ENCODE assay signal across 9 cellular contexts in genomic region chr17:37476431-37477130, GRCh38. TPM values are rescaled to one million over a fixed set of nuclear protein-coding genes. Genes with fewer than 3 reads are reported as not detected.
DNase-seq lines count a peak whose midpoint lies in the region; ATAC-seq and TF ChIP-seq lines count a peak whose summit lies in the region.
"Had no signal": no experiment of that assay in that cellular context is flagged by ENCODE, and none has a peak within 500 bp of the region (broad histone marks: within the 10 kb centered on the region; RNA-seq: fewer than 3 reads in every experiment).

No MANE protein-coding gene starts in this region.

- H3K27me3 ChIP-seq in GM23338 (ENCODE audit: insufficient read depth) (no peaks in the 10 kb centered on the region), SJSA1 (replicated peaks) (no peaks in the 10 kb centered on the region)

- TF ChIP-seq CTCF in GM23338 (conservative IDR thresholded peaks at IDR 0.05; ENCODE audit: low read depth in 2 of 2), result no peak
- TF ChIP-seq CTCF in fibroblast of villous mesenchyme (IDR thresholded peaks at IDR 0.05; ENCODE audit: insufficient read depth, low read depth, low read length), result no peak

- H3K4me3 Mint-ChIP-seq in GM23338, result no peak overlapping the region
- no peak overlapping the region for H3K4me3 Mint-ChIP-seq in immature natural killer cell
- H3K4me3 Mint-ChIP-seq in activated naive CD4-positive, alpha-beta T cell treated with anti-CD3 and anti-CD28 coated beads for 36 hours, result no peak overlapping the region
- H3K4me3 Mint-ChIP-seq: naive thymus-derived CD8-positive, alpha-beta T cell had no signal

- no peaks in the 10 kb centered on the region; the same call in 1 of the 2 replicates for H4K20me1 ChIP-seq in GM23338 (replicated peaks; ENCODE audit: insufficient read depth)

- no peak overlapping the region for H3K4me2 ChIP-seq in GM23338

- H3F3A ChIP-seq in GM23338 (replicated peaks; ENCODE audit: low read depth), result no peaks in the 10 kb centered on the region

- H3K27me3 Mint-ChIP-seq in GM23338 (ENCODE audit: insufficient read depth, low read depth, poor library complexity), result no peaks in the 10 kb centered on the region
- H3K27me3 Mint-ChIP-seq in immature natural killer cell (ENCODE audit: low read depth in 3 of 3), result no peaks in the 10 kb centered on the region
- H3K27me3 Mint-ChIP-seq in activated naive CD4-positive, alpha-beta T cell treated with anti-CD3 and anti-CD28 coated beads for 36 hours (ENCODE audit: low read depth), result no peaks in the 10 kb centered on the region
- H3K27me3 Mint-ChIP-seq: naive thymus-derived CD8-positive, alpha-beta T cell had no signal

- H3K36me3 ChIP-seq in GM23338 (ENCODE audit: insufficient read depth) (peaks cover 32% of the 10 kb centered on the region), SJSA1 (peaks cover 65% of the 10 kb centered on the region)

- H3K9me2 ChIP-seq in GM23338 (ENCODE audit: insufficient read depth), result no peaks in the 10 kb centered on the region

- peaks cover 9% of the 10 kb centered on the region; the same call in 2 of the 3 replicates for H3K4me1 Mint-ChIP-seq in GM23338
- no peaks in the 10 kb centered on the region for H3K4me1 Mint-ChIP-seq in immature natural killer cell
- H3K4me1 Mint-ChIP-seq in activated naive CD4-positive, alpha-beta T cell treated with anti-CD3 and anti-CD28 coated beads for 36 hours (ENCODE audit: low read depth), result no peaks in the 10 kb centered on the region
- H3K4me1 Mint-ChIP-seq: naive thymus-derived CD8-positive, alpha-beta T cell had no signal

- 0 out of 2 replicates have a peak, but pooled peaks cover 5% of the 10 kb centered on the region for H3K4me1 ChIP-seq in GM23338 (ENCODE audit: insufficient read depth)
- peaks cover 17% of the 10 kb centered on the region for H3K4me1 ChIP-seq in SJSA1 (replicated peaks)

- H3K36me3 Mint-ChIP-seq in GM23338 (ENCODE audit: low read depth) (peaks cover 53% of the 10 kb centered on the region), immature natural killer cell (peaks cover 30 to 53% (median 34%) of the 10 kb centered on the region in 3 donors)
- H3K36me3 Mint-ChIP-seq in activated naive CD4-positive, alpha-beta T cell treated with anti-CD3 and anti-CD28 coated beads for 36 hours (ENCODE audit: low read depth), result peaks cover 37% of the 10 kb centered on the region

- DNase-seq in GM23338 (ENCODE audit: low spot score), result no peak
- peak in 1 of 2 experiments; percentile 38 for DNase-seq in SJSA1 (ENCODE audit: low read depth in 1 of 2, low spot score in 2 of 2)
- DNase-seq in fibroblast of villous mesenchyme (ENCODE audit: low read depth), result peak; percentile 63
- peak; percentile 71 for DNase-seq in pulmonary artery endothelial cell (ENCODE audit: low read depth, low spot score)
- DNase-seq in immature natural killer cell, result no peak
- DNase-seq in left lobe of liver (ENCODE audit: low spot score), result no peak
- no peak for DNase-seq in activated naive CD4-positive, alpha-beta T cell treated with anti-CD3 and anti-CD28 coated beads for 36 hours
- DNase-seq in SW 1271 (lab: John Stamatoyannopoulos, UW), result no peak
- DNase-seq: naive thymus-derived CD8-positive, alpha-beta T cell had no signal

- H3K27ac ChIP-seq in GM23338 (ENCODE audit: low read depth) (peak overlapping the region; percentile 32), SJSA1 (peak overlapping the region; percentile 84)

- H2AFZ ChIP-seq in GM23338, result no peak overlapping the region

- H3K4me3 ChIP-seq in GM23338, result no peak overlapping the region
- no peak overlapping the region for H3K4me3 ChIP-seq in SJSA1
- H3K4me3 ChIP-seq in fibroblast of villous mesenchyme (ENCODE audit: low read depth, low read length), result no peak overlapping the region

- H3K9me3 ChIP-seq in SJSA1 (replicated peaks), result no peaks in the 10 kb centered on the region

- intact Hi-C loops in activated naive CD4-positive, alpha-beta T cell treated with anti-CD3 and anti-CD28 coated beads for 36 hours (cut with micrococcal nuclease), result no loop called here

- CTCF ChIA-PET in activated naive CD4-positive, alpha-beta T cell treated with anti-CD3 and anti-CD28 coated beads for 36 hours (lab: Charles Lee), result no interaction called here

- H3K9me3 Mint-ChIP-seq in GM23338 (no peaks in the 10 kb centered on the region), immature natural killer cell (no peaks in the 10 kb centered on the region)
- no peaks in the 10 kb centered on the region for H3K9me3 Mint-ChIP-seq in activated naive CD4-positive, alpha-beta T cell treated with anti-CD3 and anti-CD28 coated beads for 36 hours
- H3K9me3 Mint-ChIP-seq: naive thymus-derived CD8-positive, alpha-beta T cell had no signal

- H3K27ac Mint-ChIP-seq in GM23338, result no peak overlapping the region
- no peak overlapping the region for H3K27ac Mint-ChIP-seq in immature natural killer cell
- H3K27ac Mint-ChIP-seq in activated naive CD4-positive, alpha-beta T cell treated with anti-CD3 and anti-CD28 coated beads for 36 hours, result no peak overlapping the region

- no peaks in the 10 kb centered on the region for H3K79me2 ChIP-seq in GM23338 (replicated peaks; ENCODE audit: insufficient read depth)

- ATAC-seq in GM23338 (no peak), left lobe of liver (no peak)
- ATAC-seq: naive thymus-derived CD8-positive, alpha-beta T cell had no signal

TF ChIP-seq in GM23338, 12 proteins besides CTCF, POLR2A, EP300 and RAD21 (continues in another document):
- TF ChIP-seq POLR2AphosphoS5 (IDR thresholded peaks at IDR 0.05; ENCODE audit: low read depth) (no peak), ZNF462 (CRISPR knock-in tag; IDR thresholded peaks at IDR 0.05) (no peak), JUNB (IDR thresholded peaks at IDR 0.05; ENCODE audit: unreplicated experiment) (no peak), CREB1 (CRISPR knock-in tag; IDR thresholded peaks at IDR 0.05; ENCODE audit: low read depth) (no peak), ZNF331 (CRISPR knock-in tag; IDR thresholded peaks at IDR 0.05; ENCODE audit: low read depth) (no peak)

RNA-seq across cellular contexts. Expression of gene DUSP14, which starts 13.1 kb away (rescaled TPM):
- 38.7 and 41.2 TPM in 2 replicates for total RNA-seq in GM23338 (2014; rRNA removed; shearing (Covaris generic))
- 34.3 and 36.7 TPM in 2 replicates for polyA plus RNA-seq in GM23338 (2016; fragmentation: Nextera tagmentation; extraction: Ambion mirVana)
- total RNA-seq in SJSA1 (2014; rRNA removed; shearing (Covaris generic)), result 91.2 and 94.6 TPM in 2 replicates
- 65.7 and 91.5 TPM in 2 replicates for total RNA-seq in fibroblast of villous mesenchyme
- 33.2 and 49.5 TPM in 2 replicates for total RNA-seq in pulmonary artery endothelial cell
- 10 to 100 TPM; 18.1 to 25.9 (median 19.2) TPM for polyA plus RNA-seq in immature natural killer cell
- 10.6 TPM for total RNA-seq in left lobe of liver
- 1 to 10 TPM; 7.0 to 7.9 TPM for total RNA-seq in activated naive CD4-positive, alpha-beta T cell treated with anti-CD3 and anti-CD28 coated beads for 36 hours

Comparison
In these comparisons a context has a peak if more than half of its experiments do, and no peak if none do; other contexts are left out.
1. DNase-seq: peak in fibroblast of villous mesenchyme (single experiment) and pulmonary artery endothelial cell (single experiment); none in GM23338 (single experiment), immature natural killer cell (0 of 3), left lobe of liver (single experiment), activated naive CD4-positive, alpha-beta T cell treated with anti-CD3 and anti-CD28 coated beads for 36 hours (single experiment) and SW 1271 (0 of 2).